8 cellular contexts compared by ENCODE assay signal in genomic region chr2:112749755-112750559, GRCh38. TPM values are rescaled to one million over a fixed set of nuclear protein-coding genes. Genes with fewer than 3 reads are reported as not detected.
DNase-seq lines count a peak whose midpoint lies in the region; ATAC-seq and TF ChIP-seq lines count a peak whose summit lies in the region.

No MANE protein-coding gene starts in this region.

- ATAC-seq in GM19351 (IDR thresholded peaks at IDR 0.05; ENCODE audit: unreplicated experiment) (peak; percentile 54), gastroesophageal sphincter (no peak), upper lobe of right lung (peak; percentile 96)

- no peaks in the 10 kb centered on the region for H3K27me3 ChIP-seq in gastroesophageal sphincter
- H3K27me3 ChIP-seq in upper lobe of right lung = no peaks in the 10 kb centered on the region

- TF ChIP-seq POLR2A in gastroesophageal sphincter (IDR thresholded peaks at IDR 0.05) = no peak

- H3K4me3 ChIP-seq in gastroesophageal sphincter (no peak overlapping the region), upper lobe of right lung (no peak overlapping the region)

- no peaks in the 10 kb centered on the region for H3K9me3 ChIP-seq in gastroesophageal sphincter
- H3K9me3 ChIP-seq in upper lobe of right lung = no peaks in the 10 kb centered on the region

- no peaks in the 10 kb centered on the region for H3K36me3 ChIP-seq in gastroesophageal sphincter
- H3K36me3 ChIP-seq in upper lobe of right lung = no peaks in the 10 kb centered on the region

- DNase-seq in CD1c-positive myeloid dendritic cell (ENCODE audit: extremely low spot score) (peak; percentile 83), LHCN-M2 (ENCODE audit: low read depth) (peak; percentile 70), SKM-1 (lab: John Stamatoyannopoulos, UW; ENCODE audit: unreplicated experiment) (peak; percentile 82), posterior cingulate gyrus (peak; percentile 63 to 97 (median 82)), upper lobe of right lung (peak; percentile 89)
- DNase-seq in activated naive CD4-positive, alpha-beta T cell (lab: John Stamatoyannopoulos, UW) = peak; percentile 42 to 70 (median 60)

- TF ChIP-seq EP300 in gastroesophageal sphincter (IDR thresholded peaks at IDR 0.05) = no peak

- H3K27ac ChIP-seq in gastroesophageal sphincter = no peak overlapping the region
- no peak overlapping the region for H3K27ac ChIP-seq in upper lobe of right lung

- intact Hi-C loops in posterior cingulate gyrus (cut with DNase I) = loop anchor here (1.0 to 5.0 kb wide), 3 partner anchors 132 to 207 kb away; no protein-coding TSS in a partner anchor
- intact Hi-C loops in upper lobe of right lung (cut with DNase I) = no loop called here

- TF ChIP-seq CTCF in gastroesophageal sphincter (IDR thresholded peaks at IDR 0.05) (peak; percentile 69 to 93 (median 85)), upper lobe of right lung (IDR thresholded peaks at IDR 0.05) (peak; percentile 93)

- H3K4me1 ChIP-seq in gastroesophageal sphincter (peaks cover 0 to 30% (median 0%) of the 10 kb centered on the region in 3 donors), upper lobe of right lung (no peaks in the 10 kb centered on the region)

- 0 to 47% methylated on average over 2 to 7 of the region's 9 CpGs for WGBS in gastroesophageal sphincter (ENCODE audit: low coverage in 1 of 2), 2 donors

RNA-seq across cellular contexts. Expression of gene CKAP2L, which starts 14.5 kb away (rescaled TPM):
- 23.9 and 33.2 TPM in 2 replicates for total RNA-seq in LHCN-M2 (2014; rRNA removed)
- 6.4 TPM for polyA plus RNA-seq in LHCN-M2 (2012)
- 1 to 10 TPM in 1 of 4 donors, under 1 TPM in 1, not detected in 2; 0.50 to 1.8 TPM for total RNA-seq in gastroesophageal sphincter
- 0.46 TPM for total RNA-seq in upper lobe of right lung

RNA-seq across cellular contexts. Expression of gene NT5DC4, which starts 29.1 kb away (rescaled TPM):
- total RNA-seq in LHCN-M2 (2014; rRNA removed) (not detected in 2 replicates), gastroesophageal sphincter (under 1 TPM in 1 of 4 donors, not detected in 3; 0.27 TPM), upper lobe of right lung (not detected)
- not detected for polyA plus RNA-seq in LHCN-M2 (2012)

RNA-seq across cellular contexts. Expression of gene IL1A, which starts 34.3 kb away (rescaled TPM):
- total RNA-seq in LHCN-M2 (2014; rRNA removed) (not detected in 2 replicates), gastroesophageal sphincter (not detected), upper lobe of right lung (1.9 TPM)
- not detected for polyA plus RNA-seq in LHCN-M2 (2012)
